15 cellular contexts compared by ENCODE assay signal in the genomic region with DNA sequence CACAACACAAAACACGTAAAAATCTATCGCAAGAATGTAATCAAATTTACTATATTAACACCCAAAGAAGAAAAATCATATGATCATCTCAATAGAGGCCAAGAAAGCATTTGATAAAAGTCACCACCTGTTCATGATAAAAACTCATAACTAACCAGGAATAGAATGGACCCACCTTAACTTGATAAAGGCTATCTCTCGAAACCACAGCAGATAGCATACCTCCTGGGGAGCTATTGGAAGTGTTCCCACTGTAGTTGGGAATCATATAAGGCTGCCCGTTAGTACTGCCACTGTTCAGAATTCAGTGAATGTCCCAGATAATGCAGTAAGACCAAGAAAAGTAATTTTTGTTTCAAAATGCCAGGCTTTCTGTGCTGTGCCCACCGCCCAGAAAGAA.
"Had no signal": no experiment of that assay in that cellular context is flagged by ENCODE, and none has a peak within 500 bp of the region (broad histone marks: within the 10 kb centered on the region; RNA-seq: fewer than 3 reads in every experiment).

No MANE protein-coding gene starts in this region.

- H3K9me3 Mint-ChIP-seq: endodermal cell, mesothelial cell of epicardium, neural crest cell had no signal

- H3K27ac Mint-ChIP-seq: endodermal cell, mesothelial cell of epicardium had no signal

- H3K4me3 Mint-ChIP-seq: endodermal cell, mesothelial cell of epicardium, neural crest cell had no signal

- DNase-seq: activated effector memory CD4-positive, alpha-beta T cell treated with anti-CD3 and anti-CD28 coated beads, Interleukin-2, amount 50 U/mL, for 16 hours; activated T-cell treated with anti-CD3 and anti-CD28 coated beads for 4 hours; dorsolateral prefrontal cortex; endodermal cell; erythroblast; heart right ventricle; left colon; right lobe of liver; spleen; T-helper 1 cell; tibial artery had no signal

- ATAC-seq: gastroesophageal sphincter, heart right ventricle, left colon, right lobe of liver, SK-N-SH treated with all-trans-retinoic acid at 6 μM for 48 hours had no signal

- H3K4me1 Mint-ChIP-seq: neural crest cell had no signal
